ENCODE assay signal across 16 cellular contexts in the genomic region with DNA sequence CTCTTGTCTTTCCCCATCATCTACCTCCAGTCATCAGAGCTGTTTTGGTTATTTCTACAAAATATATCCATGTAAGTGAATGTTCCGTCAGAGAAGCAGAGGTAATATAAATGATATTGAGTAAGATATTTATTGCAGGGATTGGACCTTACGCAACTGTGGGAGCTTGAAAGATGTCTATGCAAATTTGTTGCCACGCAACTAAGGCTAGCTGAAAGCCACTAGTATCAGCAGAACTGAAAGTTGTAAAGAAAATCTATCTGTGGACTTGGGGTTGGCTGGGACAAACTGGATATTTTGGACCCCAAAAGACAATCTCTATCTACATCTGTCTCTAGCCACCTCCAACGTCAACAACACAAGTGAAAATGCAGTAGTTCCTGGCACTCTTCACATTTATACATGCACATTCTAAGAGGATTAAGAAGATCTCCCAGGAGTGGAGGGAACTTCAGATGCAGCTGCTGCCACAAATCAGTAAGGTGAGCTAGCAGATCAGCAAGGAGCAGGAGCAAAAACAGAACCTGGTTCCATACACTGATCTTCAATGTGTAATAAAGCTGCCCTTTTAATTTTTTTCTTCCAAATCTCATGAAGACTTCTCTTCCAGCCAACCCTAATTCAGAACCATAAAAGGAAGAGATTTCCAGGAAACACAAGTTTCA. TPM values are rescaled to one million over a fixed set of nuclear protein-coding genes. Genes with fewer than 3 reads are reported as not detected.
DNase-seq lines count a peak whose midpoint lies in the region; ATAC-seq and TF ChIP-seq lines count a peak whose summit lies in the region.
"Had no signal": no experiment of that assay in that cellular context is flagged by ENCODE, and none has a peak within 500 bp of the region (broad histone marks: within the 10 kb centered on the region; RNA-seq: fewer than 3 reads in every experiment).

No MANE protein-coding gene starts in this region.

- H3K27ac ChIP-seq in osteoblast (ENCODE audit: low read depth, low read length), result no peak overlapping the region
- H3K27ac ChIP-seq: adrenal gland, stomach had no signal

- no peaks in the 10 kb centered on the region for H3K9me3 ChIP-seq in osteoblast (ENCODE audit: low read depth, low read length)
- H3K9me3 ChIP-seq: adrenal gland, stomach had no signal

- H2AFZ ChIP-seq in osteoblast (ENCODE audit: low read length), result no peak overlapping the region

- ATAC-seq in GM18861 (IDR thresholded peaks at IDR 0.05; ENCODE audit: unreplicated experiment), result peak; percentile 77
- ATAC-seq in GM21423 (IDR thresholded peaks at IDR 0.05; ENCODE audit: unreplicated experiment), result peak; percentile 86
- ATAC-seq in HG02981 (IDR thresholded peaks at IDR 0.05; ENCODE audit: unreplicated experiment), result peak; percentile 80
- ATAC-seq: left colon had no signal

- no peaks in the 10 kb centered on the region for H3K4me1 ChIP-seq in osteoblast (ENCODE audit: insufficient read depth, low read length)
- H3K4me1 ChIP-seq: adrenal gland, stomach had no signal

- no peaks in the 10 kb centered on the region for H3K36me3 ChIP-seq in osteoblast (ENCODE audit: insufficient read depth, low read length)
- H3K36me3 ChIP-seq: adrenal gland, stomach had no signal

- no peaks in the 10 kb centered on the region for H3K27me3 ChIP-seq in osteoblast (ENCODE audit: insufficient read depth, low read length)
- H3K27me3 ChIP-seq: adrenal gland, stomach had no signal

- no peak overlapping the region for H3K4me2 ChIP-seq in osteoblast (ENCODE audit: insufficient read depth, low read length)

- DNase-seq in MV-4-11 (lab: John Stamatoyannopoulos, UW) (peak; percentile 4), osteoblast (ENCODE audit: insufficient read length, low spot score, missing footprints) (no peak), DMS53 (lab: John Stamatoyannopoulos, UW) (no peak)
- no peak for DNase-seq in activated effector memory CD4-positive, alpha-beta T cell treated with Interleukin-2 at 50 U/mL for 16 hours
- no peak for DNase-seq in stimulated activated CD4-positive, alpha-beta T cell treated with anti-CD3 and anti-CD28 coated beads, Interleukin-4, amount 100 ng/mL, for 1 hour
- DNase-seq: adrenal gland; CD4-positive, alpha-beta T cell; effector CD8-positive, alpha-beta T cell; left colon; NCI-H1694; nucleus accumbens; stomach had no signal

- H3K4me3 ChIP-seq in osteoblast (ENCODE audit: insufficient read depth, low read length), result no peak overlapping the region
- H3K4me3 ChIP-seq: adrenal gland, stomach had no signal

- H4K20me1 ChIP-seq in osteoblast (ENCODE audit: insufficient read depth, low read length), result no peaks in the 10 kb centered on the region

- TF ChIP-seq CTCF in osteoblast (IDR thresholded peaks at IDR 0.05; ENCODE audit: extremely low read depth, low read depth, low read length), result no peak

- no peaks in the 10 kb centered on the region for H3K79me2 ChIP-seq in osteoblast (ENCODE audit: insufficient read depth, low read length)

RNA-seq across cellular contexts. Expression of a gene that starts 8.5 kb away (rescaled TPM):
- total RNA-seq in osteoblast, result under 0.01 TPM in 1 of 2 replicates, not detected in the other
- total RNA-seq: T-helper 1 cell treated with Interleukin-12 subunit alpha and Interleukin-12 subunit beta and Interleukin-4 antibody, amounts not matched to agents 30 ng/mL and 1 ng/mL, for 36 hours had no signal
